In the genomic region with DNA sequence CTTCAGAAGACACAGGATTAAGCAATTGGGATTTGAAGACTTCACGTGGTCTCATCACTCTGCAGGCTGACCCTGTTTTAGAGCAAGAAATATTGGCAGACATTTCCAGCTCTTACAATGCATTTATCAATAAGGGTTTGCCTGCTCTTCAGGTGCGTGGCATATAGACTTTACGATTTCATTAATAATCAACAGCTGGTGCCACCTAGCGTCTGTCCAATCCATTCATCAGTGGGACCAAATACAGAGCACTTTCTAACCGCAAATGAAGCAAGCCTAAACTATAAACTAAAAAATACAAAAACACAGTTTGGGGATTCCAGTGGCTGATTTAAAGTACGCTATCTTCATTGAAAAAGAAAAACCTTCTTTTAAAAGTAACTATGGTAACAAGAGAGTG, we compare ENCODE assay signal across 8 cellular contexts.
DNase-seq lines count a peak whose midpoint lies in the region; ATAC-seq, FAIRE-seq and TF ChIP-seq lines count a peak whose summit lies in the region.

No MANE protein-coding gene starts in this region.

- FAIRE-seq in pancreas (lab: Jason Lieb, UNC) = no peak

- no peaks in the 10 kb centered on the region for H3K4me1 ChIP-seq in pancreas
- no peaks in the 10 kb centered on the region for H3K4me1 ChIP-seq in CD8-positive, alpha-beta T cell (ENCODE audit: insufficient read depth, low read length)

- H3K27ac Mint-ChIP-seq in CD8-positive, alpha-beta T cell = no peak overlapping the region

- CTCF ChIA-PET in CD8-positive, alpha-beta T cell (lab: Charles Lee) = no interaction called here

- H3K9me3 ChIP-seq in pancreas = no peaks in the 10 kb centered on the region
- no peaks in the 10 kb centered on the region for H3K9me3 ChIP-seq in CD8-positive, alpha-beta T cell (ENCODE audit: low read length)

- H3K4me1 Mint-ChIP-seq in CD8-positive, alpha-beta T cell (ENCODE audit: low read depth) = no peaks in the 10 kb centered on the region

- POLR2A ChIA-PET in CD8-positive, alpha-beta T cell (lab: Charles Lee) = no interaction called here

- no peak for TF ChIP-seq POLR2A in lower leg skin (IDR thresholded peaks at IDR 0.05)

- H3K36me3 ChIP-seq in pancreas = no peaks in the 10 kb centered on the region
- no peaks in the 10 kb centered on the region for H3K36me3 ChIP-seq in CD8-positive, alpha-beta T cell (ENCODE audit: insufficient read depth, low read length)

- no peaks in the 10 kb centered on the region for H3K27me3 Mint-ChIP-seq in CD8-positive, alpha-beta T cell (ENCODE audit: low read depth)

- H3K27ac ChIP-seq in dorsolateral prefrontal cortex (no peak overlapping the region), pancreas (no peak overlapping the region)
- no peak overlapping the region for H3K27ac ChIP-seq in CD8-positive, alpha-beta T cell (ENCODE audit: low read depth, low read length)

- H3K36me3 Mint-ChIP-seq in CD8-positive, alpha-beta T cell = no peaks in the 10 kb centered on the region

- intact Hi-C loops in dorsolateral prefrontal cortex (cut with DNase I) (loop anchor here in 1 of 2 donors (10.0 kb wide), 1 partner anchor 562 kb away; no protein-coding TSS in a partner anchor), pancreas (cut with DNase I) (loop anchor here in 1 of 3 donors (10.0 kb wide), 1 partner anchor 802 kb away; no protein-coding TSS in a partner anchor), lower leg skin (cut with DNase I; ENCODE audit: low total_unique reads) (loop anchor here (10.0 kb wide), 1 partner anchor 802 kb away; no protein-coding TSS in a partner anchor)
- intact Hi-C loops in CD8-positive, alpha-beta T cell (cut with DNase I, micrococcal nuclease) = no loop called here

- no peaks in the 10 kb centered on the region for H3K9me3 Mint-ChIP-seq in CD8-positive, alpha-beta T cell

- 6 to 7% methylated on average over 6 of the region's 6 CpGs for WGBS in pancreas, 2 donors
- WGBS in lower leg skin, 2 donors = 26% methylated on average over 6 of the region's 6 CpGs

- TF ChIP-seq CTCF in dorsolateral prefrontal cortex (IDR thresholded peaks at IDR 0.05 in 54 of 56, conservative IDR thresholded peaks at IDR 0.05 in 2 of 56; ENCODE audit: low read depth in 1 of 56, partially characterized antibody in 56 of 56) (peak in 54 of 56 donors; percentile 30 to 73 (median 53)), pancreas (IDR thresholded peaks at IDR 0.05) (peak in 1 of 4 donors; percentile 27), lower leg skin (IDR thresholded peaks at IDR 0.05) (no peak)
- no peak for TF ChIP-seq CTCF in CD8-positive, alpha-beta T cell (IDR thresholded peaks at IDR 0.05)

- peak; percentile 72 for ATAC-seq in GM18511 (IDR thresholded peaks at IDR 0.05; ENCODE audit: unreplicated experiment)
- peak in 3 of 4 donors; percentile 60 to 65 (median 64) for ATAC-seq in pancreas
- ATAC-seq in CD8-positive, alpha-beta T cell = no peak

- H3K4me3 Mint-ChIP-seq in CD8-positive, alpha-beta T cell = no peak overlapping the region

- DNase-seq in NCI-H1417 (lab: John Stamatoyannopoulos, UW) (peak in 2 of 3 experiments; percentile 57 to 80), dorsolateral prefrontal cortex (peak in 2 of 10 donors; percentile 25 to 35), pancreas (peak in 1 of 6 donors; percentile 14), lower leg skin (ENCODE audit: low spot score in 2 of 2) (no peak)
- no peak for DNase-seq in activated T-cell treated with anti-CD3 and anti-CD28 coated beads, Interleukin-2, amount 50 U/mL, for 48 hours
- DNase-seq in CD8-positive, alpha-beta T cell = no peak
- no peak for DNase-seq in stimulated activated naive CD4-positive, alpha-beta T cell treated with Interleukin-2 at 50 U/mL for 16 hours (lab: John Stamatoyannopoulos, UW)

- H3K4me3 ChIP-seq in dorsolateral prefrontal cortex (peak overlapping the region in 49 of 59 donors; percentile 1 to 66 (median 47)), pancreas (no peak overlapping the region), lower leg skin (ENCODE audit: low read depth, poor library complexity, severe bottlenecking) (no peak overlapping the region)
- no peak overlapping the region for H3K4me3 ChIP-seq in CD8-positive, alpha-beta T cell (ENCODE audit: low read depth, low read length)

- H3K27me3 ChIP-seq in dorsolateral prefrontal cortex = peaks cover 0 to 47% (median 8%) of the 10 kb centered on the region in 45 donors
- H3K27me3 ChIP-seq in pancreas = peaks cover 0 to 28% (median 5%) of the 10 kb centered on the region in 4 donors
- no peaks in the 10 kb centered on the region for H3K27me3 ChIP-seq in CD8-positive, alpha-beta T cell (ENCODE audit: insufficient read depth, low read length)

Comparison
In these comparisons a context has a peak if more than half of its experiments do, and no peak if none do; other contexts are left out.
1. DNase-seq: peak in NCI-H1417 (2 of 3); none in activated T-cell treated with anti-CD3 and anti-CD28 coated beads, Interleukin-2, amount 50 U/mL, for 48 hours (0 of 2), CD8-positive, alpha-beta T cell (0 of 7), lower leg skin (0 of 2) and stimulated activated naive CD4-positive, alpha-beta T cell treated with Interleukin-2 at 50 U/mL for 16 hours (single experiment).
2. H3K4me3 ChIP-seq: peak in dorsolateral prefrontal cortex (49 of 59); none in pancreas (0 of 4), CD8-positive, alpha-beta T cell (single experiment) and lower leg skin (single experiment).
3. CTCF ChIP-seq: peak in dorsolateral prefrontal cortex (54 of 56); none in CD8-positive, alpha-beta T cell (single experiment) and lower leg skin (0 of 3).